1 cellular context compared by ENCODE assay signal in the genomic region with DNA sequence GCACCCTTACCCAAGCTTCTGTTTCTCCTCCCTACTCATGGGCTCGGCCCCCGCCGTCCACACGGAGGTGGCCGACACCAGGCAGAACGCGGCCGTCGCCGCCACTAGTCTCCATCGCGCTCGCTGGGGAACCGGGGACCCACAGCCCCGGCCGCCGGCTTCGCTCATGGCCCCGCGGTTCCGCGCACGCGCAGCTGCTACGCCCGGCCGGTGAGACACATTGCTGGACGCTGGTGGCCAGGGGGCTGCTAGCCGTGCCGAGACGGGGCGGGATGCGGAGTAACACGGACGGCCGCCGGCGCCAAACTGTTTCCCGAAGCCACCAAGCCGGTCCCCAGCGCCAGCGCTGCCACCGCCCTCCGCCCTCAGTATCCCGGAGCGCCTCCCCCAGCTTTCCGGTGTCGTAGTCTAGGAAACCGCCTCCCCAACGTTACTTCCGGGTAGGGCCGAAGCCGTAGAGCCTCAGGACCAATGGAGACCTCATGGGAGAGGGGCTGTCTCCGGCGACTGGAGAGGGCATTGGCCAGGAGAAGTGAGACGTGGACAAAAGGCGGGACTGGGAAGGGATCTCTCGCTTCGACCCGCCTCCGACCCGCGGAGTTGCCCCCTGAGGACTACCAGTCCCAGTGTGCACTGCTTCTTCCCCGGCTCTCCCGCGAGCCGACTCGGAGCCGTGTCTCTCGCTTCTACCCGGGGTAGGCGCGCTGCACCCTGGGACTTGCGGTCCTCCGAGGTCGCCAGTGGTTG.
A peak's percentile ranks its signal among the peaks of the same experiment; 100 is the strongest.
TF ChIP-seq lines count a peak whose summit lies in the region.

A gene with protein sequence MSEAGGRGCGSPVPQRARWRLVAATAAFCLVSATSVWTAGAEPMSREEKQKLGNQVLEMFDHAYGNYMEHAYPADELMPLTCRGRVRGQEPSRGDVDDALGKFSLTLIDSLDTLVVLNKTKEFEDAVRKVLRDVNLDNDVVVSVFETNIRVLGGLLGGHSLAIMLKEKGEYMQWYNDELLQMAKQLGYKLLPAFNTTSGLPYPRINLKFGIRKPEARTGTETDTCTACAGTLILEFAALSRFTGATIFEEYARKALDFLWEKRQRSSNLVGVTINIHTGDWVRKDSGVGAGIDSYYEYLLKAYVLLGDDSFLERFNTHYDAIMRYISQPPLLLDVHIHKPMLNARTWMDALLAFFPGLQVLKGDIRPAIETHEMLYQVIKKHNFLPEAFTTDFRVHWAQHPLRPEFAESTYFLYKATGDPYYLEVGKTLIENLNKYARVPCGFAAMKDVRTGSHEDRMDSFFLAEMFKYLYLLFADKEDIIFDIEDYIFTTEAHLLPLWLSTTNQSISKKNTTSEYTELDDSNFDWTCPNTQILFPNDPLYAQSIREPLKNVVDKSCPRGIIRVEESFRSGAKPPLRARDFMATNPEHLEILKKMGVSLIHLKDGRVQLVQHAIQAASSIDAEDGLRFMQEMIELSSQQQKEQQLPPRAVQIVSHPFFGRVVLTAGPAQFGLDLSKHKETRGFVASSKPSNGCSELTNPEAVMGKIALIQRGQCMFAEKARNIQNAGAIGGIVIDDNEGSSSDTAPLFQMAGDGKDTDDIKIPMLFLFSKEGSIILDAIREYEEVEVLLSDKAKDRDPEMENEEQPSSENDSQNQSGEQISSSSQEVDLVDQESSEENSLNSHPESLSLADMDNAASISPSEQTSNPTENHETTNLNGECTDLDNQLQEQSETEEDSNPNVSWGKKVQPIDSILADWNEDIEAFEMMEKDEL (minus strand): TSS at position 380 of the 747 bp plus-strand sequence. CDS start 212 bp downstream, at position 168.

TF ChIP-seq in SK-N-SH, 30 proteins besides CTCF, POLR2A, EP300 and RAD21 (continued from another document):
- TF ChIP-seq, protein P1, sequence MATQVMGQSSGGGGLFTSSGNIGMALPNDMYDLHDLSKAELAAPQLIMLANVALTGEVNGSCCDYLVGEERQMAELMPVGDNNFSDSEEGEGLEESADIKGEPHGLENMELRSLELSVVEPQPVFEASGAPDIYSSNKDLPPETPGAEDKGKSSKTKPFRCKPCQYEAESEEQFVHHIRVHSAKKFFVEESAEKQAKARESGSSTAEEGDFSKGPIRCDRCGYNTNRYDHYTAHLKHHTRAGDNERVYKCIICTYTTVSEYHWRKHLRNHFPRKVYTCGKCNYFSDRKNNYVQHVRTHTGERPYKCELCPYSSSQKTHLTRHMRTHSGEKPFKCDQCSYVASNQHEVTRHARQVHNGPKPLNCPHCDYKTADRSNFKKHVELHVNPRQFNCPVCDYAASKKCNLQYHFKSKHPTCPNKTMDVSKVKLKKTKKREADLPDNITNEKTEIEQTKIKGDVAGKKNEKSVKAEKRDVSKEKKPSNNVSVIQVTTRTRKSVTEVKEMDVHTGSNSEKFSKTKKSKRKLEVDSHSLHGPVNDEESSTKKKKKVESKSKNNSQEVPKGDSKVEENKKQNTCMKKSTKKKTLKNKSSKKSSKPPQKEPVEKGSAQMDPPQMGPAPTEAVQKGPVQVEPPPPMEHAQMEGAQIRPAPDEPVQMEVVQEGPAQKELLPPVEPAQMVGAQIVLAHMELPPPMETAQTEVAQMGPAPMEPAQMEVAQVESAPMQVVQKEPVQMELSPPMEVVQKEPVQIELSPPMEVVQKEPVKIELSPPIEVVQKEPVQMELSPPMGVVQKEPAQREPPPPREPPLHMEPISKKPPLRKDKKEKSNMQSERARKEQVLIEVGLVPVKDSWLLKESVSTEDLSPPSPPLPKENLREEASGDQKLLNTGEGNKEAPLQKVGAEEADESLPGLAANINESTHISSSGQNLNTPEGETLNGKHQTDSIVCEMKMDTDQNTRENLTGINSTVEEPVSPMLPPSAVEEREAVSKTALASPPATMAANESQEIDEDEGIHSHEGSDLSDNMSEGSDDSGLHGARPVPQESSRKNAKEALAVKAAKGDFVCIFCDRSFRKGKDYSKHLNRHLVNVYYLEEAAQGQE (IDR thresholded peaks at IDR 0.05; ENCODE audit: low read depth, low read length): no peak; the same call in 1 of the 2 replicates
- TF ChIP-seq MXI1 (IDR thresholded peaks at IDR 0.05; ENCODE audit: low read depth, low read length) (no peak), GABPA (IDR thresholded peaks at IDR 0.05; ENCODE audit: low read depth) (peak; percentile 90), CHD2 (IDR thresholded peaks at IDR 0.05; ENCODE audit: low read length, partially characterized antibody) (peak; percentile 98), FOXM1 (IDR thresholded peaks at IDR 0.05; ENCODE audit: low read depth) (no peak), JUND (IDR thresholded peaks at IDR 0.05) (no peak), RXRA (IDR thresholded peaks at IDR 0.05; ENCODE audit: borderline replicate concordance, low read depth) (no peak), RFX5 (IDR thresholded peaks at IDR 0.05; ENCODE audit: low read length) (peak; percentile 64; the same call in 1 of the 2 replicates), RCOR1 (IDR thresholded peaks at IDR 0.05; ENCODE audit: low read length) (0 out of 2 replicates have a peak, but pooled peaks have one; percentile 4), NFIC (IDR thresholded peaks at IDR 0.05; ENCODE audit: borderline replicate concordance) (no peak), ELF1 (IDR thresholded peaks at IDR 0.05) (peak; percentile 97), NRF1 (IDR thresholded peaks at IDR 0.05; ENCODE audit: low read depth, low read length) (peak; percentile 66), TAF1 (IDR thresholded peaks at IDR 0.05; ENCODE audit: borderline replicate concordance, low read depth, low read length) (peak; percentile 67), TEAD4 (IDR thresholded peaks at IDR 0.05; ENCODE audit: borderline replicate concordance, insufficient read depth) (no peak)
- TF ChIP-seq, protein P2, sequence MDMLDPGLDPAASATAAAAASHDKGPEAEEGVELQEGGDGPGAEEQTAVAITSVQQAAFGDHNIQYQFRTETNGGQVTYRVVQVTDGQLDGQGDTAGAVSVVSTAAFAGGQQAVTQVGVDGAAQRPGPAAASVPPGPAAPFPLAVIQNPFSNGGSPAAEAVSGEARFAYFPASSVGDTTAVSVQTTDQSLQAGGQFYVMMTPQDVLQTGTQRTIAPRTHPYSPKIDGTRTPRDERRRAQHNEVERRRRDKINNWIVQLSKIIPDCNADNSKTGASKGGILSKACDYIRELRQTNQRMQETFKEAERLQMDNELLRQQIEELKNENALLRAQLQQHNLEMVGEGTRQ (IDR thresholded peaks at IDR 0.05; ENCODE audit: borderline replicate concordance, low read depth, low read length): no peak
- TF ChIP-seq, protein P3, sequence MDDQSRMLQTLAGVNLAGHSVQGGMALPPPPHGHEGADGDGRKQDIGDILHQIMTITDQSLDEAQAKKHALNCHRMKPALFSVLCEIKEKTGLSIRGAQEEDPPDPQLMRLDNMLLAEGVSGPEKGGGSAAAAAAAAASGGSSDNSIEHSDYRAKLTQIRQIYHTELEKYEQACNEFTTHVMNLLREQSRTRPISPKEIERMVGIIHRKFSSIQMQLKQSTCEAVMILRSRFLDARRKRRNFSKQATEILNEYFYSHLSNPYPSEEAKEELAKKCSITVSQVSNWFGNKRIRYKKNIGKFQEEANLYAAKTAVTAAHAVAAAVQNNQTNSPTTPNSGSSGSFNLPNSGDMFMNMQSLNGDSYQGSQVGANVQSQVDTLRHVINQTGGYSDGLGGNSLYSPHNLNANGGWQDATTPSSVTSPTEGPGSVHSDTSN (IDR thresholded peaks at IDR 0.05): no peak; the same call in none of the 2 replicates
- TF ChIP-seq, protein P4, sequence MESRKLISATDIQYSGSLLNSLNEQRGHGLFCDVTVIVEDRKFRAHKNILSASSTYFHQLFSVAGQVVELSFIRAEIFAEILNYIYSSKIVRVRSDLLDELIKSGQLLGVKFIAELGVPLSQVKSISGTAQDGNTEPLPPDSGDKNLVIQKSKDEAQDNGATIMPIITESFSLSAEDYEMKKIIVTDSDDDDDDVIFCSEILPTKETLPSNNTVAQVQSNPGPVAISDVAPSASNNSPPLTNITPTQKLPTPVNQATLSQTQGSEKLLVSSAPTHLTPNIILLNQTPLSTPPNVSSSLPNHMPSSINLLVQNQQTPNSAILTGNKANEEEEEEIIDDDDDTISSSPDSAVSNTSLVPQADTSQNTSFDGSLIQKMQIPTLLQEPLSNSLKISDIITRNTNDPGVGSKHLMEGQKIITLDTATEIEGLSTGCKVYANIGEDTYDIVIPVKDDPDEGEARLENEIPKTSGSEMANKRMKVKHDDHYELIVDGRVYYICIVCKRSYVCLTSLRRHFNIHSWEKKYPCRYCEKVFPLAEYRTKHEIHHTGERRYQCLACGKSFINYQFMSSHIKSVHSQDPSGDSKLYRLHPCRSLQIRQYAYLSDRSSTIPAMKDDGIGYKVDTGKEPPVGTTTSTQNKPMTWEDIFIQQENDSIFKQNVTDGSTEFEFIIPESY (IDR thresholded peaks at IDR 0.05; ENCODE audit: borderline replicate concordance, low read depth): peak; percentile 96
- TF ChIP-seq, protein P5, sequence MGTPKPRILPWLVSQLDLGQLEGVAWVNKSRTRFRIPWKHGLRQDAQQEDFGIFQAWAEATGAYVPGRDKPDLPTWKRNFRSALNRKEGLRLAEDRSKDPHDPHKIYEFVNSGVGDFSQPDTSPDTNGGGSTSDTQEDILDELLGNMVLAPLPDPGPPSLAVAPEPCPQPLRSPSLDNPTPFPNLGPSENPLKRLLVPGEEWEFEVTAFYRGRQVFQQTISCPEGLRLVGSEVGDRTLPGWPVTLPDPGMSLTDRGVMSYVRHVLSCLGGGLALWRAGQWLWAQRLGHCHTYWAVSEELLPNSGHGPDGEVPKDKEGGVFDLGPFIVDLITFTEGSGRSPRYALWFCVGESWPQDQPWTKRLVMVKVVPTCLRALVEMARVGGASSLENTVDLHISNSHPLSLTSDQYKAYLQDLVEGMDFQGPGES (IDR thresholded peaks at IDR 0.05; ENCODE audit: low read depth, low read length): peak; percentile 83
- TF ChIP-seq, protein P6, sequence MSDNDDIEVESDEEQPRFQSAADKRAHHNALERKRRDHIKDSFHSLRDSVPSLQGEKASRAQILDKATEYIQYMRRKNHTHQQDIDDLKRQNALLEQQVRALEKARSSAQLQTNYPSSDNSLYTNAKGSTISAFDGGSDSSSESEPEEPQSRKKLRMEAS (IDR thresholded peaks at IDR 0.05; ENCODE audit: low read depth): 0 out of 2 replicates have a peak, but pooled peaks have one; percentile 7
